ENCODE assay signal across 1 cellular context in the genomic region with DNA sequence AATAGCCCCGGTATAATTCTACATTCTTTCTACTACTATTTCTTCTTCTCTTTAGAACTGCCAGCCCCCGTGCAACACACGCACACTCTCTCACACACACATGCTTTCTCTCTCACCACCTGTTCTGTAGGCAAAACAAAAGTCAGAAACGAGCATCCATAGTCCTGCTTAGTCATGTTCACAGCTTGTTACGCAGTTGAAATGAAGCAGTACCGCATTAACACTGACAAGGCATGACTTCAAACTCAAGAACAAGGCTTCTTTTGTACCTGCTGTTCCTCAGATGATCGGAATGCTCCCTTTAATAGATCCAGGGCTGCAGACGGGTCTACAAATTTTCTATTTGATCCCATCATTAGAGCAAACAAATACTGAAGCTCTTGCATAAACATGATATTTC.
TF ChIP-seq lines count a peak whose summit lies in the region.

No MANE protein-coding gene starts in this region.

TF ChIP-seq in H1, 55 proteins besides CTCF, POLR2A, EP300 and RAD21:
- TF ChIP-seq NRF1 (IDR thresholded peaks at IDR 0.05; ENCODE audit: low read depth, low read length) (no peak), ATF2 (IDR thresholded peaks at IDR 0.05; ENCODE audit: low read length) (no peak), CHD2 (IDR thresholded peaks at IDR 0.05; ENCODE audit: low read length) (no peak), JUND (IDR thresholded peaks at IDR 0.05; ENCODE audit: low read length) (no peak), SRF (IDR thresholded peaks at IDR 0.05; ENCODE audit: low read depth, low read length) (no peak), KDM5A (IDR thresholded peaks at IDR 0.05; ENCODE audit: low read length) (no peak)
TF ChIP-seq in H1: peak in this region for 0.
